In genomic region chr21:46228345-46229051, GRCh38 we compare ENCODE assay signal across 8 cellular contexts.
A peak's percentile ranks its signal among the peaks of the same experiment; 100 is the strongest.
DNase-seq lines count a peak whose midpoint lies in the region; ATAC-seq and TF ChIP-seq lines count a peak whose summit lies in the region.

Gene LSS (minus strand): TSS chr21:46228774. CDS start chr21:46228745, 29 bp downstream.

- TF ChIP-seq CTCF in GM06990 (IDR thresholded peaks at IDR 0.05; ENCODE audit: insufficient read depth, low read length, poor library complexity, severe bottlenecking), result no peak

- H3K4me3 Mint-ChIP-seq in activated naive CD4-positive, alpha-beta T cell treated with anti-CD3 and anti-CD28 coated beads, Interleukin-2, amount 50 U/mL, for 24 hours, result peak within 1 kb of the TSS; percentile 86

- peaks cover 45% of the 10 kb centered on the region for H3K4me1 Mint-ChIP-seq in activated naive CD4-positive, alpha-beta T cell treated with anti-CD3 and anti-CD28 coated beads, Interleukin-2, amount 50 U/mL, for 24 hours

- no peaks in the 10 kb centered on the region for H3K27me3 ChIP-seq in GM06990 (replicated peaks; ENCODE audit: control insufficient read depth, insufficient read depth, low read length)

- H3K36me3 ChIP-seq in GM06990 (ENCODE audit: control insufficient read depth, insufficient read depth, low read length), result peaks cover 2% of the 10 kb centered on the region; the same call in 1 of the 2 replicates

- H3K27ac Mint-ChIP-seq in activated naive CD4-positive, alpha-beta T cell treated with anti-CD3 and anti-CD28 coated beads, Interleukin-2, amount 50 U/mL, for 24 hours, result peak within 1 kb of the TSS; percentile 96

- DNase-seq in GM06990 (ENCODE audit: extremely low read depth, insufficient read length) (peak; percentile 98), NCI-H1092 treated with DMSO at 0.1 percent for 48 hours (lab: John Stamatoyannopoulos, UW) (peak; percentile 97), globus pallidus (ENCODE audit: low spot score) (peak; percentile 98), nucleus accumbens (lab: John Stamatoyannopoulos, UW) (peak; percentile 38 to 99 (median 95)), superior temporal gyrus (ENCODE audit: extremely low spot score) (peak; percentile 93)

- peak; percentile 75 for ATAC-seq in HG02610 (IDR thresholded peaks at IDR 0.05; ENCODE audit: unreplicated experiment)
- ATAC-seq in SK-N-SH treated with all-trans-retinoic acid at 6 μM for 48 hours, result peak; percentile 93

- peaks cover 3% of the 10 kb centered on the region for H3K9me3 Mint-ChIP-seq in activated naive CD4-positive, alpha-beta T cell treated with anti-CD3 and anti-CD28 coated beads, Interleukin-2, amount 50 U/mL, for 24 hours

- H3K4me3 ChIP-seq in GM06990 (replicated peaks; ENCODE audit: low read depth, low read length), result peak within 1 kb of the TSS; percentile 82

- H3K27me3 Mint-ChIP-seq in activated naive CD4-positive, alpha-beta T cell treated with anti-CD3 and anti-CD28 coated beads, Interleukin-2, amount 50 U/mL, for 24 hours, result no peaks in the 10 kb centered on the region

- peaks cover 8% of the 10 kb centered on the region for H3K36me3 Mint-ChIP-seq in activated naive CD4-positive, alpha-beta T cell treated with anti-CD3 and anti-CD28 coated beads, Interleukin-2, amount 50 U/mL, for 24 hours

TF ChIP-seq in SK-N-SH treated with all-trans-retinoic acid at 6 μM for 48 hours, 23 proteins besides CTCF, POLR2A, EP300 and RAD21:
- TF ChIP-seq ARNTL (CRISPR knock-in tag; IDR thresholded peaks at IDR 0.05; ENCODE audit: borderline replicate concordance, low read depth), result no peak
- TF ChIP-seq ISL1 (CRISPR knock-in tag; IDR thresholded peaks at IDR 0.05), result no peak
- TF ChIP-seq, protein P1, sequence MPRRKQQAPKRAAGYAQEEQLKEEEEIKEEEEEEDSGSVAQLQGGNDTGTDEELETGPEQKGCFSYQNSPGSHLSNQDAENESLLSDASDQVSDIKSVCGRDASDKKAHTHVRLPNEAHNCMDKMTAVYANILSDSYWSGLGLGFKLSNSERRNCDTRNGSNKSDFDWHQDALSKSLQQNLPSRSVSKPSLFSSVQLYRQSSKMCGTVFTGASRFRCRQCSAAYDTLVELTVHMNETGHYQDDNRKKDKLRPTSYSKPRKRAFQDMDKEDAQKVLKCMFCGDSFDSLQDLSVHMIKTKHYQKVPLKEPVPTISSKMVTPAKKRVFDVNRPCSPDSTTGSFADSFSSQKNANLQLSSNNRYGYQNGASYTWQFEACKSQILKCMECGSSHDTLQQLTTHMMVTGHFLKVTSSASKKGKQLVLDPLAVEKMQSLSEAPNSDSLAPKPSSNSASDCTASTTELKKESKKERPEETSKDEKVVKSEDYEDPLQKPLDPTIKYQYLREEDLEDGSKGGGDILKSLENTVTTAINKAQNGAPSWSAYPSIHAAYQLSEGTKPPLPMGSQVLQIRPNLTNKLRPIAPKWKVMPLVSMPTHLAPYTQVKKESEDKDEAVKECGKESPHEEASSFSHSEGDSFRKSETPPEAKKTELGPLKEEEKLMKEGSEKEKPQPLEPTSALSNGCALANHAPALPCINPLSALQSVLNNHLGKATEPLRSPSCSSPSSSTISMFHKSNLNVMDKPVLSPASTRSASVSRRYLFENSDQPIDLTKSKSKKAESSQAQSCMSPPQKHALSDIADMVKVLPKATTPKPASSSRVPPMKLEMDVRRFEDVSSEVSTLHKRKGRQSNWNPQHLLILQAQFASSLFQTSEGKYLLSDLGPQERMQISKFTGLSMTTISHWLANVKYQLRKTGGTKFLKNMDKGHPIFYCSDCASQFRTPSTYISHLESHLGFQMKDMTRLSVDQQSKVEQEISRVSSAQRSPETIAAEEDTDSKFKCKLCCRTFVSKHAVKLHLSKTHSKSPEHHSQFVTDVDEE (CRISPR knock-in tag; IDR thresholded peaks at IDR 0.05), result no peak
- TF ChIP-seq TCF4 (CRISPR knock-in tag; IDR thresholded peaks at IDR 0.05; ENCODE audit: borderline replicate concordance), result no peak
- TF ChIP-seq CREB5 (CRISPR knock-in tag; IDR thresholded peaks at IDR 0.05; ENCODE audit: low read depth), result no peak

Comparison
In these comparisons a context has a peak if more than half of its experiments do, and no peak if none do; other contexts are left out.
1. Peak in every context shown above with its lines: DNase-seq, ATAC-seq and H3K4me3 ChIP-seq.